ENCODE assay signal across 17 cellular contexts in the genomic region with DNA sequence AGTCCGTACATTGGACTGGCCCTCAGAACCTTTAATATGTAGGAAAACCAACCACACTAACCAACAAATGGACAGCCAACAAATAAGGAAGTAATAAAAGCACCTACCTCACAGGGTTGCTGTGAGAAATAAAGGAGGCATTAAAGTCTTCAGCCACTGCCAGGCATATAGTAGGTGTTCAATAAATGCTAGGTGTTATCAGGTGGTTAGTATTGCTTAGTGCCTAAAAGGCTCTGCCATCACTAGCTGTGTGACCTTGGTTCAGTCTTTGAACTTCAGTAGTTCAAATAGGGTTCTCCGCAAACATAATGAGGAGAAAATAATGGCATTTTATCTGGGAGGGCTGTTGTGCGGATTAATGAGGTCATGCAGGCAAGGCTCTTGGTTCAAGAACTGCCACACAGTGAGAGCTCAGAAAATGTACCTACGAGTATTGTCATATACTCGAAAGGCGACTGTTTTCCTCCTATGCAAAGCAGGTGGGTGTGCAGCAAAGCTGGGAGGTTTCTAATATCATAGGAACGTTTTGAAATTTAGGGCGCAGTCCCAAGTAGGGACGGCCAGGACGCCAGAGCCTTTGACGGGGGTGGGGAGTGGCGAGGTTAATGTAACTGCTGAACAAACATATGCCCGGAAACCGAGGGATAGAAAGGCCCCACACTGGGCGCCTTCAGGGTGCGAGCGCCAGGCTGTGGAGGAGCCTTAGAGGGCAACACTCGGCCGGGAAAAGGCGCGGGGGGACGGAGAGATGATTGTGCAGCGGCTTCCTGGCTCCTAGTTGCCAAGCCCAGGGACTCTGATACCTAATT. TPM values are rescaled to one million over a fixed set of nuclear protein-coding genes. Genes with fewer than 3 reads are reported as not detected.
DNase-seq lines count a peak whose midpoint lies in the region; TF ChIP-seq lines count a peak whose summit lies in the region.
"Had no signal": no experiment of that assay in that cellular context is flagged by ENCODE, and none has a peak within 500 bp of the region (broad histone marks: within the 10 kb centered on the region; RNA-seq: fewer than 3 reads in every experiment).

No MANE protein-coding gene starts in this region.

- no peaks in the 10 kb centered on the region for H3K9me3 ChIP-seq in neural progenitor cell (ENCODE audit: low read depth)
- H3K9me3 ChIP-seq: ascending aorta, psoas muscle, upper lobe of left lung had no signal

- H3K27me3 ChIP-seq in KMS-11 (ENCODE audit: insufficient read depth, low read depth) (no peaks in the 10 kb centered on the region), neural progenitor cell (peaks cover 100% of the 10 kb centered on the region)
- H3K27me3 ChIP-seq: ascending aorta had no signal

- no peak for DNase-seq in activated CD4-positive, alpha-beta T cell treated with anti-CD3 and anti-CD28 coated beads, Interleukin-2, amount 10 ng/mL, durations not matched to agents 7 days and 5 days
- DNase-seq in activated CD4-positive, alpha-beta T cell treated with anti-CD3 and anti-CD28 coated beads, Interleukin-2, amount 50 U/mL, for 1 hour = no peak
- DNase-seq in coronary artery (ENCODE audit: low spot score) (no peak), neural progenitor cell (ENCODE audit: low spot score) (peak; percentile 27), pons (ENCODE audit: low spot score) (no peak), activated gamma-delta T cell treated with Interleukin-2 at 50 U/mL for 16 hours (no peak), AML-193 (lab: John Stamatoyannopoulos, UW) (no peak)
- DNase-seq: DMS 273 treated with DMSO at 0.1 percent for 48 hours, NCI-H1436, psoas muscle had no signal

- TF ChIP-seq CTCF in KMS-11 (conservative IDR thresholded peaks at IDR 0.05; ENCODE audit: low read depth, low read length) (no peak), coronary artery (IDR thresholded peaks at IDR 0.05) (no peak), neural progenitor cell (IDR thresholded peaks at IDR 0.05) (no peak)

- CTCF ChIA-PET in activated CD4-positive, alpha-beta T cell treated with anti-CD3 and anti-CD28 coated beads, Interleukin-2, amount 10 ng/mL, durations not matched to agents 7 days and 5 days (lab: Charles Lee) = interaction anchor here (1.1 to 1.5 kb wide), 4 partner anchors 8 to 141 kb away, joined by 3 to 4 read pairs (median 4); no protein-coding TSS in a partner anchor

- no peaks in the 10 kb centered on the region for H3K9me3 Mint-ChIP-seq in activated CD4-positive, alpha-beta T cell treated with anti-CD3 and anti-CD28 coated beads, Interleukin-2, amount 10 ng/mL, durations not matched to agents 7 days and 5 days
- no peaks in the 10 kb centered on the region for H3K9me3 Mint-ChIP-seq in neural progenitor cell
- H3K9me3 Mint-ChIP-seq: dendritic cell treated with granulocyte-macrophage colony-stimulating factor and Interleukin-4, amounts not matched to agents 40 ng/mL and 50 ng/mL, for 4 days had no signal

- H3K4me1 ChIP-seq in KMS-11 (ENCODE audit: low read depth, poor library complexity, severe bottlenecking) (peaks cover 5% of the 10 kb centered on the region), neural progenitor cell (peaks cover 34% of the 10 kb centered on the region)

- H4K20me1 ChIP-seq in KMS-11 (ENCODE audit: insufficient read depth) (no peaks in the 10 kb centered on the region), neural progenitor cell (ENCODE audit: low read depth) (peaks cover 58% of the 10 kb centered on the region)

- peak overlapping the region; percentile 81 for H3K4me3 Mint-ChIP-seq in activated CD4-positive, alpha-beta T cell treated with anti-CD3 and anti-CD28 coated beads, Interleukin-2, amount 10 ng/mL, durations not matched to agents 7 days and 5 days
- H3K4me3 Mint-ChIP-seq in neural progenitor cell = peak overlapping the region; percentile 88

- H3K9ac ChIP-seq in KMS-11 = no peak overlapping the region
- no peak overlapping the region for H3K9ac ChIP-seq in neural progenitor cell

- H3K36me3 ChIP-seq in KMS-11 (ENCODE audit: insufficient read depth) = no peaks in the 10 kb centered on the region
- no peaks in the 10 kb centered on the region for H3K36me3 ChIP-seq in neural progenitor cell
- H3K36me3 ChIP-seq: ascending aorta, upper lobe of left lung had no signal

- H3K4me2 ChIP-seq in KMS-11 = peak overlapping the region; percentile 93; the same call in 1 of the 2 replicates
- peak overlapping the region; percentile 25 for H3K4me2 ChIP-seq in neural progenitor cell

- H3K27ac ChIP-seq in KMS-11 (no peak overlapping the region), coronary artery (no peak overlapping the region), neural progenitor cell (no peak overlapping the region)
- H3K27ac ChIP-seq: upper lobe of left lung had no signal

- H3K79me2 ChIP-seq in KMS-11 (ENCODE audit: insufficient read depth, low read depth) (no peaks in the 10 kb centered on the region), neural progenitor cell (ENCODE audit: low read depth) (no peaks in the 10 kb centered on the region)

- no peak overlapping the region for H3K4me3 ChIP-seq in KMS-11 (IDR thresholded peaks at IDR 0.05; ENCODE audit: insufficient read depth, low read depth, low read length)
- peak overlapping the region; percentile 76 for H3K4me3 ChIP-seq in coronary artery
- H3K4me3 ChIP-seq in neural progenitor cell = no peak overlapping the region

- POLR2A ChIA-PET in activated CD4-positive, alpha-beta T cell treated with anti-CD3 and anti-CD28 coated beads, Interleukin-2, amount 10 ng/mL, durations not matched to agents 7 days and 5 days (lab: Charles Lee) = no interaction called here

- no peak overlapping the region for H2AFZ ChIP-seq in KMS-11 (ENCODE audit: low read depth)
- no peak overlapping the region for H2AFZ ChIP-seq in neural progenitor cell (replicated peaks)

- H3K4me1 Mint-ChIP-seq in activated CD4-positive, alpha-beta T cell treated with anti-CD3 and anti-CD28 coated beads, Interleukin-2, amount 10 ng/mL, durations not matched to agents 7 days and 5 days = peaks cover 28% of the 10 kb centered on the region
- H3K4me1 Mint-ChIP-seq in neural progenitor cell = peaks cover 45% of the 10 kb centered on the region

- H3K27ac Mint-ChIP-seq in activated CD4-positive, alpha-beta T cell treated with anti-CD3 and anti-CD28 coated beads, Interleukin-2, amount 10 ng/mL, durations not matched to agents 7 days and 5 days = no peak overlapping the region
- no peak overlapping the region for H3K27ac Mint-ChIP-seq in neural progenitor cell
- H3K27ac Mint-ChIP-seq: dendritic cell treated with granulocyte-macrophage colony-stimulating factor and Interleukin-4, amounts not matched to agents 40 ng/mL and 50 ng/mL, for 4 days had no signal

- peaks cover 6% of the 10 kb centered on the region for H3K36me3 Mint-ChIP-seq in activated CD4-positive, alpha-beta T cell treated with anti-CD3 and anti-CD28 coated beads, Interleukin-2, amount 10 ng/mL, durations not matched to agents 7 days and 5 days (ENCODE audit: low read depth)
- H3K36me3 Mint-ChIP-seq in neural progenitor cell = no peaks in the 10 kb centered on the region

- peaks cover 76% of the 10 kb centered on the region for H3K27me3 Mint-ChIP-seq in activated CD4-positive, alpha-beta T cell treated with anti-CD3 and anti-CD28 coated beads, Interleukin-2, amount 10 ng/mL, durations not matched to agents 7 days and 5 days
- H3K27me3 Mint-ChIP-seq in neural progenitor cell (ENCODE audit: insufficient read depth, low read depth) = peaks cover 68% of the 10 kb centered on the region

- H3F3A ChIP-seq in neural progenitor cell (ENCODE audit: low read depth) = peaks cover 30% of the 10 kb centered on the region

RNA-seq across cellular contexts. Expression of gene GSX2, which starts 7.0 kb away (rescaled TPM):
- total RNA-seq in activated CD4-positive, alpha-beta T cell treated with anti-CD3 and anti-CD28 coated beads, Interleukin-2, amount 10 ng/mL, durations not matched to agents 7 days and 5 days = not detected
- total RNA-seq in neural progenitor cell (ENCODE audit: low replicate concordance) = 0.59 TPM in 1 of 2 replicates, not detected in the other
- total RNA-seq: activated CD8-positive, alpha-beta memory T cell treated with anti-CD3 and anti-CD28 coated beads for 36 hours; ascending aorta; K562; NCI-H460; psoas muscle; upper lobe of left lung had no signal

RNA-seq across cellular contexts. Expression of gene CHIC2, which starts 28.6 kb away (rescaled TPM):
- 10 to 100 TPM; 18.2 to 18.9 TPM for total RNA-seq in activated CD4-positive, alpha-beta T cell treated with anti-CD3 and anti-CD28 coated beads, Interleukin-2, amount 10 ng/mL, durations not matched to agents 7 days and 5 days
- total RNA-seq in neural progenitor cell (ENCODE audit: low replicate concordance) = 12.8 and 16.9 TPM in 2 replicates
